ENCODE assay signal across 1 cellular context in the genomic region with DNA sequence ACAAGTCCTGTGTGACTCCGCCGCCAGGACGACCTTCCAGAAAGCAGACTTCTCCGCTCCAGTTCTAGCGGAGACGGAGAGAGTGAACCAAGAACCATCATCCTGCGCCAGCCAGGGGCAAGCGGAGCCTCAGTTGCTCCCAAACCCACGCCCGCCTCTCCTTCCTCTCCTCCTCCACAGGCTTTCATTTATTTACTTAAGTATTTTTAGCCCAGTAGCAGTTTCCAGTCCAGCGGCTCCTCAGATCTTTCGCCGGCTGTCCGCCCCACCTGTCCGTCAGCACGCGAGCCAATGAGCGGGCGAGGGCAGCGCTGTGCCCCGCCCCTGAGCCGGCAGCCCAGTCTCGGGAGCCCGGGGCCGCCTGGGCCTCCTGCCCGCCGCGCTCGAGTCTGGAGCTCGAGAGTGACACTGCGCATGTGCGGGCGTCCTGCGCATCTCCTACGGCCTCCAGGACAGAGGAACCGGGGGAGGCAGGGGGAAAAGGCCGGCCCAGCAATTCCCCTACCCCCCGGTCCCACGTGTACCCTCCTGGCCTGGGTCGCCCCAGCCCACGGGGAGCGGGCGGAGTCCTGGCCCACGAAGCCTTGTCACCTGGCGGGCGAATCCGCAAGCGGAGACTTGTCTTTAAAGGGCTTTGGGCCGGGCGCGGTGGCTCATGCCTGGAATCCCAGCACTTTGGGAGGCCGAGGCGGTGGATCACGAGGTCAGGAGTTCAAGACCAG.
TF ChIP-seq lines count a peak whose summit lies in the region.

A gene (plus strand): TSS at position 425 of the 722 bp plus-strand sequence.

TF ChIP-seq in HEK293, 187 proteins besides CTCF, POLR2A, EP300 and RAD21 (continued from another document):
- TF ChIP-seq, protein P1, sequence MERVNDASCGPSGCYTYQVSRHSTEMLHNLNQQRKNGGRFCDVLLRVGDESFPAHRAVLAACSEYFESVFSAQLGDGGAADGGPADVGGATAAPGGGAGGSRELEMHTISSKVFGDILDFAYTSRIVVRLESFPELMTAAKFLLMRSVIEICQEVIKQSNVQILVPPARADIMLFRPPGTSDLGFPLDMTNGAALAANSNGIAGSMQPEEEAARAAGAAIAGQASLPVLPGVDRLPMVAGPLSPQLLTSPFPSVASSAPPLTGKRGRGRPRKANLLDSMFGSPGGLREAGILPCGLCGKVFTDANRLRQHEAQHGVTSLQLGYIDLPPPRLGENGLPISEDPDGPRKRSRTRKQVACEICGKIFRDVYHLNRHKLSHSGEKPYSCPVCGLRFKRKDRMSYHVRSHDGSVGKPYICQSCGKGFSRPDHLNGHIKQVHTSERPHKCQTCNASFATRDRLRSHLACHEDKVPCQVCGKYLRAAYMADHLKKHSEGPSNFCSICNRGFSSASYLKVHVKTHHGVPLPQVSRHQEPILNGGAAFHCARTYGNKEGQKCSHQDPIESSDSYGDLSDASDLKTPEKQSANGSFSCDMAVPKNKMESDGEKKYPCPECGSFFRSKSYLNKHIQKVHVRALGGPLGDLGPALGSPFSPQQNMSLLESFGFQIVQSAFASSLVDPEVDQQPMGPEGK (tag by site-specific recombination; IDR thresholded peaks at IDR 0.05), result peak; percentile 97
- TF ChIP-seq ZBTB21 (tag by site-specific recombination; IDR thresholded peaks at IDR 0.05), result no peak; the same call in 1 of the 2 replicates
- TF ChIP-seq ZNF292 (tag by site-specific recombination; IDR thresholded peaks at IDR 0.05; ENCODE audit: borderline replicate concordance, low read depth), result no peak
- TF ChIP-seq OSR2 (tag by site-specific recombination; IDR thresholded peaks at IDR 0.05), result peak; percentile 86
- TF ChIP-seq ZNF501 (tag by site-specific recombination; IDR thresholded peaks at IDR 0.05), result peak; percentile 93
- no peak for TF ChIP-seq ZFP41 (tag by site-specific recombination; IDR thresholded peaks at IDR 0.05; ENCODE audit: borderline replicate concordance)
- no peak for TF ChIP-seq ZNF274 (IDR thresholded peaks at IDR 0.05; ENCODE audit: low read length)
- no peak for TF ChIP-seq ZNF274 (tag by site-specific recombination; IDR thresholded peaks at IDR 0.05; ENCODE audit: borderline replicate concordance)
- TF ChIP-seq, protein P2, sequence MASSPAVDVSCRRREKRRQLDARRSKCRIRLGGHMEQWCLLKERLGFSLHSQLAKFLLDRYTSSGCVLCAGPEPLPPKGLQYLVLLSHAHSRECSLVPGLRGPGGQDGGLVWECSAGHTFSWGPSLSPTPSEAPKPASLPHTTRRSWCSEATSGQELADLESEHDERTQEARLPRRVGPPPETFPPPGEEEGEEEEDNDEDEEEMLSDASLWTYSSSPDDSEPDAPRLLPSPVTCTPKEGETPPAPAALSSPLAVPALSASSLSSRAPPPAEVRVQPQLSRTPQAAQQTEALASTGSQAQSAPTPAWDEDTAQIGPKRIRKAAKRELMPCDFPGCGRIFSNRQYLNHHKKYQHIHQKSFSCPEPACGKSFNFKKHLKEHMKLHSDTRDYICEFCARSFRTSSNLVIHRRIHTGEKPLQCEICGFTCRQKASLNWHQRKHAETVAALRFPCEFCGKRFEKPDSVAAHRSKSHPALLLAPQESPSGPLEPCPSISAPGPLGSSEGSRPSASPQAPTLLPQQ (tag by site-specific recombination; IDR thresholded peaks at IDR 0.05), result peak; percentile 33; the same call in 1 of the 2 replicates
- TF ChIP-seq ZNF426 (tag by site-specific recombination; IDR thresholded peaks at IDR 0.05), result no peak
- TF ChIP-seq, protein P3, sequence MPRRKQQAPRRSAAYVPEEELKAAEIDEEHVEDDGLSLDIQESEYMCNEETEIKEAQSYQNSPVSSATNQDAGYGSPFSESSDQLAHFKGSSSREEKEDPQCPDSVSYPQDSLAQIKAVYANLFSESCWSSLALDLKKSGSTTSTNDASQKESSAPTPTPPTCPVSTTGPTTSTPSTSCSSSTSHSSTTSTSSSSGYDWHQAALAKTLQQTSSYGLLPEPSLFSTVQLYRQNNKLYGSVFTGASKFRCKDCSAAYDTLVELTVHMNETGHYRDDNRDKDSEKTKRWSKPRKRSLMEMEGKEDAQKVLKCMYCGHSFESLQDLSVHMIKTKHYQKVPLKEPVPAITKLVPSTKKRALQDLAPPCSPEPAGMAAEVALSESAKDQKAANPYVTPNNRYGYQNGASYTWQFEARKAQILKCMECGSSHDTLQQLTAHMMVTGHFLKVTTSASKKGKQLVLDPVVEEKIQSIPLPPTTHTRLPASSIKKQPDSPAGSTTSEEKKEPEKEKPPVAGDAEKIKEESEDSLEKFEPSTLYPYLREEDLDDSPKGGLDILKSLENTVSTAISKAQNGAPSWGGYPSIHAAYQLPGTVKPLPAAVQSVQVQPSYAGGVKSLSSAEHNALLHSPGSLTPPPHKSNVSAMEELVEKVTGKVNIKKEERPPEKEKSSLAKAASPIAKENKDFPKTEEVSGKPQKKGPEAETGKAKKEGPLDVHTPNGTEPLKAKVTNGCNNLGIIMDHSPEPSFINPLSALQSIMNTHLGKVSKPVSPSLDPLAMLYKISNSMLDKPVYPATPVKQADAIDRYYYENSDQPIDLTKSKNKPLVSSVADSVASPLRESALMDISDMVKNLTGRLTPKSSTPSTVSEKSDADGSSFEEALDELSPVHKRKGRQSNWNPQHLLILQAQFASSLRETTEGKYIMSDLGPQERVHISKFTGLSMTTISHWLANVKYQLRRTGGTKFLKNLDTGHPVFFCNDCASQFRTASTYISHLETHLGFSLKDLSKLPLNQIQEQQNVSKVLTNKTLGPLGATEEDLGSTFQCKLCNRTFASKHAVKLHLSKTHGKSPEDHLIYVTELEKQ (tag by site-specific recombination; IDR thresholded peaks at IDR 0.05; ENCODE audit: borderline replicate concordance), result no peak
- no peak for TF ChIP-seq ZNF16 (tag by site-specific recombination; IDR thresholded peaks at IDR 0.05; ENCODE audit: low read depth)
- TF ChIP-seq ZNF658 (tag by site-specific recombination; IDR thresholded peaks at IDR 0.05), result no peak
- TF ChIP-seq ZNF202 (tag by site-specific recombination; IDR thresholded peaks at IDR 0.05; ENCODE audit: borderline replicate concordance), result no peak
- TF ChIP-seq KLF8 (tag by site-specific recombination; IDR thresholded peaks at IDR 0.05), result no peak; the same call in 1 of the 2 replicates
